22 cellular contexts compared by ENCODE assay signal in genomic region chr20:53344891-53345290, GRCh38.
"Had no signal": no experiment of that assay in that cellular context is flagged by ENCODE, and none has a peak within 500 bp of the region (broad histone marks: within the 10 kb centered on the region; RNA-seq: fewer than 3 reads in every experiment).

No MANE protein-coding gene starts in this region.

- ATAC-seq: esophagus mucosa; heart right ventricle; left cardiac atrium; lower lobe of right lung; naive thymus-derived CD4-positive, alpha-beta T cell; psoas muscle; right lobe of liver; stimulated activated memory B cell treated with anti-CD40 and anti-IgM and Interleukin-4, amounts not matched to agents 10 μg/mL and 1 μg/mL and 100 μg/mL, for 72 hours; upper lobe of right lung had no signal

- H3K27ac ChIP-seq: heart right ventricle, left ventricle myocardium inferior, lower lobe of right lung, neutrophil, psoas muscle, right lobe of liver, spleen, tibial artery, upper lobe of right lung, vagina had no signal

- H3K4me3 ChIP-seq: heart right ventricle, left ventricle myocardium inferior, lower lobe of right lung, psoas muscle, right lobe of liver, spleen, tibial artery, upper lobe of right lung, vagina had no signal

- H3K4me1 ChIP-seq: heart right ventricle, left ventricle myocardium inferior, lower lobe of right lung, psoas muscle, right lobe of liver, tibial artery, upper lobe of right lung, vagina had no signal

- DNase-seq: cortex of kidney; effector memory CD4-positive, alpha-beta T cell; heart right ventricle; immature natural killer cell; kidney; left cardiac atrium; left ventricle myocardium inferior; lower lobe of right lung; naive thymus-derived CD4-positive, alpha-beta T cell; psoas muscle; retina; right lobe of liver; spleen; stimulated activated CD4-positive, alpha-beta T cell treated with anti-CD3 and anti-CD28 coated beads, Interleukin-15, amount 100 ng/mL, for 24 hours; stimulated activated CD4-positive, alpha-beta T cell treated with anti-CD3 and anti-CD28 coated beads, Interleukin-1b, Interleukin-23, amount 100 ng/mL, for 48 hours; stimulated activated CD4-positive, alpha-beta T cell treated with anti-CD3 and anti-CD28 coated beads, Interleukin-4, amount 100 ng/mL, for 24 hours; tibial artery; upper lobe of right lung had no signal

- H3K36me3 ChIP-seq: heart right ventricle, left ventricle myocardium inferior, lower lobe of right lung, neutrophil, right lobe of liver, spleen, tibial artery, upper lobe of right lung, vagina had no signal

- H3K27me3 ChIP-seq: neutrophil, right lobe of liver, spleen, tibial artery, upper lobe of right lung, vagina had no signal

- H3K9me3 ChIP-seq: lower lobe of right lung, neutrophil, psoas muscle, right lobe of liver, upper lobe of right lung, vagina had no signal
